Comparison of ENCODE assay signal across 16 cellular contexts in genomic region chr1:203311368-203312301, GRCh38. TPM values are rescaled to one million over a fixed set of nuclear protein-coding genes. Genes with fewer than 3 reads are reported as not detected.
DNase-seq lines count a peak whose midpoint lies in the region; ATAC-seq and TF ChIP-seq lines count a peak whose summit lies in the region.
"Had no signal": no experiment of that assay in that cellular context is flagged by ENCODE, and none has a peak within 500 bp of the region (broad histone marks: within the 10 kb centered on the region; RNA-seq: fewer than 3 reads in every experiment).

No MANE protein-coding gene starts in this region.

- no peaks in the 10 kb centered on the region for H3K27me3 ChIP-seq in CD8-positive, alpha-beta T cell (ENCODE audit: insufficient read depth, low read length)

- DNase-seq in CD8-positive, alpha-beta T cell, result no peak
- no peak for DNase-seq in activated CD8-positive, alpha-beta T cell treated with anti-CD3 and anti-CD28 coated beads for 36 hours
- DNase-seq in naive thymus-derived CD8-positive, alpha-beta T cell, result no peak
- DNase-seq in endothelial cell (ENCODE audit: low spot score) (no peak), germinal center (ENCODE audit: low spot score) (no peak)
- DNase-seq: Calu3; NCI-H1417 treated with DMSO at 0.1 percent for 48 hours; NCI-H510A treated with DMSO at 0.1 percent for 48 hours; stimulated activated CD4-positive, alpha-beta T cell treated with anti-CD3 and anti-CD28 coated beads, Interleukin-4, amount 100 ng/mL, for 1 hour; WERI-Rb-1 had no signal

- ATAC-seq in CD8-positive, alpha-beta T cell, result no peak
- ATAC-seq in activated CD8-positive, alpha-beta T cell treated with anti-CD3 and anti-CD28 coated beads for 36 hours, result peak; percentile 2
- ATAC-seq in naive thymus-derived CD8-positive, alpha-beta T cell, result peak in 1 of 2 donors; percentile 4
- no peak for ATAC-seq in HG03095 (IDR thresholded peaks at IDR 0.05; ENCODE audit: unreplicated experiment)
- ATAC-seq: esophagus mucosa, HCT116, Right ventricle myocardium inferior had no signal

- peaks cover 56% of the 10 kb centered on the region for H3K36me3 Mint-ChIP-seq in CD8-positive, alpha-beta T cell
- peaks cover 55% of the 10 kb centered on the region for H3K36me3 Mint-ChIP-seq in activated CD8-positive, alpha-beta T cell treated with anti-CD3 and anti-CD28 coated beads for 36 hours (ENCODE audit: low read depth)
- H3K36me3 Mint-ChIP-seq in naive thymus-derived CD8-positive, alpha-beta T cell, result peaks cover 19 to 57% (median 27%) of the 10 kb centered on the region in 3 donors
- peaks cover 48% of the 10 kb centered on the region for H3K36me3 Mint-ChIP-seq in endothelial cell (ENCODE audit: low read depth, unreplicated experiment)

- H3K4me1 ChIP-seq in CD8-positive, alpha-beta T cell (ENCODE audit: insufficient read depth, low read length), result peaks cover 51% of the 10 kb centered on the region
- peaks cover 15% of the 10 kb centered on the region for H3K4me1 ChIP-seq in HEK293 (ENCODE audit: control insufficient read depth, insufficient read depth, low read length)

- H3K4me1 Mint-ChIP-seq in CD8-positive, alpha-beta T cell (ENCODE audit: low read depth), result peaks cover 64% of the 10 kb centered on the region
- H3K4me1 Mint-ChIP-seq in activated CD8-positive, alpha-beta T cell treated with anti-CD3 and anti-CD28 coated beads for 36 hours (ENCODE audit: low read depth), result peaks cover 43% of the 10 kb centered on the region
- peaks cover 49 to 75% (median 72%) of the 10 kb centered on the region in 4 donors for H3K4me1 Mint-ChIP-seq in naive thymus-derived CD8-positive, alpha-beta T cell
- H3K4me1 Mint-ChIP-seq in endothelial cell (ENCODE audit: unreplicated experiment), result peaks cover 30% of the 10 kb centered on the region

- H3K9me3 ChIP-seq in CD8-positive, alpha-beta T cell (ENCODE audit: low read length), result no peaks in the 10 kb centered on the region
- H3K9me3 ChIP-seq in HEK293 (ENCODE audit: control insufficient read depth, insufficient read depth, low read depth, low read length), result no peaks in the 10 kb centered on the region
- H3K9me3 ChIP-seq: prostate gland had no signal

- H3K4me3 ChIP-seq in CD8-positive, alpha-beta T cell (ENCODE audit: low read depth, low read length), result no peak overlapping the region
- H3K4me3 ChIP-seq in HEK293 (ENCODE audit: low read depth, low read length), result no peak overlapping the region
- H3K4me3 ChIP-seq: prostate gland had no signal

- CTCF ChIA-PET in CD8-positive, alpha-beta T cell (lab: Charles Lee), result interaction anchor here (0.7 to 11.2 kb wide), 7 partner anchors 12 to 177 kb away, joined by 3 to 320 read pairs (median 6); no protein-coding TSS in a partner anchor
- CTCF ChIA-PET in HEK293 (lab: Yijun Ruan, JAX), result interaction anchor here (1.1 to 7.0 kb wide), 3 partner anchors 9 to 42 kb away, joined by 3 to 75 read pairs (median 6); no protein-coding TSS in a partner anchor
- CTCF ChIA-PET in activated CD8-positive, alpha-beta T cell treated with anti-CD3 and anti-CD28 coated beads for 36 hours (lab: Charles Lee), result interaction anchor here (1.7 to 9.7 kb wide), 6 partner anchors 8 to 42 kb away, joined by 5 to 237 read pairs (median 106); no protein-coding TSS in a partner anchor

- POLR2A ChIA-PET in CD8-positive, alpha-beta T cell (lab: Charles Lee), result interaction anchor here (0.6 to 9.3 kb wide), 7 partner anchors 12 to 45 kb away, joined by 3 to 512 read pairs (median 4); no protein-coding TSS in a partner anchor
- POLR2A ChIA-PET in HEK293 (lab: Yijun Ruan, JAX), result interaction anchor here (0.6 to 7.8 kb wide), 4 partner anchors 9 to 39 kb away, joined by 4 to 90 read pairs (median 6); no protein-coding TSS in a partner anchor
- POLR2A ChIA-PET in activated CD8-positive, alpha-beta T cell treated with anti-CD3 and anti-CD28 coated beads for 36 hours (lab: Charles Lee), result interaction anchor here (8.8 to 9.3 kb wide), 2 partner anchors 12 to 20 kb away, joined by 224 to 225 read pairs; no protein-coding TSS in a partner anchor
- POLR2A ChIA-PET in naive thymus-derived CD8-positive, alpha-beta T cell (lab: Charles Lee), result interaction anchor here (0.6 to 13.8 kb wide), 5 partner anchors 10 to 304 kb away, joined by 3 to 1045 read pairs (median 62); no protein-coding TSS in a partner anchor

- H3K36me3 ChIP-seq in CD8-positive, alpha-beta T cell (ENCODE audit: insufficient read depth, low read length), result peaks cover 29% of the 10 kb centered on the region
- H3K36me3 ChIP-seq in HEK293 (ENCODE audit: control insufficient read depth in 2 of 2, insufficient read depth in 1 of 2, low read length in 2 of 2), result peaks cover 6 to 30% of the 10 kb centered on the region in 2 experiments; a peak in 2 of 3 replicates

- H3K27ac Mint-ChIP-seq in CD8-positive, alpha-beta T cell, result peak overlapping the region; percentile 84
- H3K27ac Mint-ChIP-seq in activated CD8-positive, alpha-beta T cell treated with anti-CD3 and anti-CD28 coated beads for 36 hours, result peak overlapping the region; percentile 43
- peak overlapping the region; percentile 51 to 100 (median 90) for H3K27ac Mint-ChIP-seq in naive thymus-derived CD8-positive, alpha-beta T cell
- H3K27ac Mint-ChIP-seq in endothelial cell (ENCODE audit: unreplicated experiment), result no peak overlapping the region

- intact Hi-C loops in CD8-positive, alpha-beta T cell (cut with DNase I, micrococcal nuclease), result loop anchor here in 1 of 2 experiments (1.0 kb wide), 1 partner anchor 9 kb away; no protein-coding TSS in a partner anchor
- intact Hi-C loops in activated CD8-positive, alpha-beta T cell treated with anti-CD3 and anti-CD28 coated beads for 36 hours (cut with micrococcal nuclease), result no loop called here

- TF ChIP-seq CTCF in CD8-positive, alpha-beta T cell (IDR thresholded peaks at IDR 0.05), result no peak
- TF ChIP-seq CTCF in HEK293 (tag by site-specific recombination; IDR thresholded peaks at IDR 0.05), result no peak
- no peak for TF ChIP-seq CTCF in activated CD8-positive, alpha-beta T cell treated with anti-CD3 and anti-CD28 coated beads for 36 hours (IDR thresholded peaks at IDR 0.05)
- TF ChIP-seq CTCF in endothelial cell (IDR thresholded peaks at IDR 0.05; ENCODE audit: unreplicated experiment), result no peak

- no peak overlapping the region for H3K27ac ChIP-seq in CD8-positive, alpha-beta T cell (ENCODE audit: low read depth, low read length)
- no peak overlapping the region for H3K27ac ChIP-seq in HEK293 (ENCODE audit: extremely low read depth, low read depth, low read length)
- H3K27ac ChIP-seq: prostate gland, WERI-Rb-1 had no signal

- H3K9me3 Mint-ChIP-seq in CD8-positive, alpha-beta T cell, result no peaks in the 10 kb centered on the region
- peaks cover 2% of the 10 kb centered on the region for H3K9me3 Mint-ChIP-seq in activated CD8-positive, alpha-beta T cell treated with anti-CD3 and anti-CD28 coated beads for 36 hours
- peaks cover 0 to 2% (median 0%) of the 10 kb centered on the region in 9 donors for H3K9me3 Mint-ChIP-seq in naive thymus-derived CD8-positive, alpha-beta T cell
- no peaks in the 10 kb centered on the region for H3K9me3 Mint-ChIP-seq in endothelial cell (ENCODE audit: unreplicated experiment)

- H3K4me3 Mint-ChIP-seq in CD8-positive, alpha-beta T cell, result no peak overlapping the region
- no peak overlapping the region for H3K4me3 Mint-ChIP-seq in activated CD8-positive, alpha-beta T cell treated with anti-CD3 and anti-CD28 coated beads for 36 hours
- peak overlapping the region in 8 of 10 donors; percentile 10 to 97 (median 46) for H3K4me3 Mint-ChIP-seq in naive thymus-derived CD8-positive, alpha-beta T cell
- H3K4me3 Mint-ChIP-seq in endothelial cell (ENCODE audit: unreplicated experiment), result no peak overlapping the region

- no peaks in the 10 kb centered on the region for H3K27me3 Mint-ChIP-seq in CD8-positive, alpha-beta T cell (ENCODE audit: low read depth)
- no peaks in the 10 kb centered on the region for H3K27me3 Mint-ChIP-seq in activated CD8-positive, alpha-beta T cell treated with anti-CD3 and anti-CD28 coated beads for 36 hours
- H3K27me3 Mint-ChIP-seq in naive thymus-derived CD8-positive, alpha-beta T cell, result no peaks in the 10 kb centered on the region
- peaks cover 4% of the 10 kb centered on the region for H3K27me3 Mint-ChIP-seq in endothelial cell (ENCODE audit: unreplicated experiment)

TF ChIP-seq in HEK293, 187 proteins besides CTCF, POLR2A, EP300 and RAD21 (continues in another document):
- peak; percentile 48 for TF ChIP-seq GLIS1 (tag by site-specific recombination; IDR thresholded peaks at IDR 0.05)
- no peak for TF ChIP-seq ZNF707 (tag by site-specific recombination; IDR thresholded peaks at IDR 0.05)
- no peak for TF ChIP-seq ZNF404 (tag by site-specific recombination; IDR thresholded peaks at IDR 0.05)
- no peak for TF ChIP-seq ZNF660 (tag by site-specific recombination; IDR thresholded peaks at IDR 0.05)
- TF ChIP-seq ZNF623 (tag by site-specific recombination; IDR thresholded peaks at IDR 0.05), result no peak
- TF ChIP-seq PBX3 (CRISPR knock-in tag; IDR thresholded peaks at IDR 0.05), result no peak
- no peak for TF ChIP-seq ZNF341 (tag by site-specific recombination; IDR thresholded peaks at IDR 0.05; ENCODE audit: low read depth)

RNA-seq across cellular contexts. Expression of gene BTG2, which starts 6.3 kb away (rescaled TPM):
- total RNA-seq in CD8-positive, alpha-beta T cell, result 100 to 1,000 TPM; 751 to 765 TPM
- total RNA-seq in activated CD8-positive, alpha-beta T cell treated with anti-CD3 and anti-CD28 coated beads for 36 hours, result 100 to 1,000 TPM; 115 TPM
- total RNA-seq in naive thymus-derived CD8-positive, alpha-beta T cell, result 100 to 1,000 TPM; 186 to 191 TPM
- 100 to 1,000 TPM in 2 of 3 donors, 10 to 100 TPM in 1; 91.8 to 179 (median 122) TPM for polyA plus RNA-seq in naive thymus-derived CD8-positive, alpha-beta T cell
- 80.0 TPM for total RNA-seq in endothelial cell (ENCODE audit: unreplicated experiment)

RNA-seq across cellular contexts. Expression of gene FMOD, which starts 39.3 kb away (rescaled TPM):
- total RNA-seq in CD8-positive, alpha-beta T cell, result not detected
- 1 to 10 TPM; 1.4 to 2.4 TPM for total RNA-seq in activated CD8-positive, alpha-beta T cell treated with anti-CD3 and anti-CD28 coated beads for 36 hours
- not detected for total RNA-seq in naive thymus-derived CD8-positive, alpha-beta T cell
- not detected for polyA plus RNA-seq in naive thymus-derived CD8-positive, alpha-beta T cell
- not detected for total RNA-seq in endothelial cell (ENCODE audit: unreplicated experiment)
- total RNA-seq: Calu3 had no signal

Comparison
In these comparisons a context has a peak if more than half of its experiments do, and no peak if none do; other contexts are left out.
1. H3K4me3 Mint-ChIP-seq: peak in naive thymus-derived CD8-positive, alpha-beta T cell (8 of 10); none in CD8-positive, alpha-beta T cell (single experiment), activated CD8-positive, alpha-beta T cell treated with anti-CD3 and anti-CD28 coated beads for 36 hours (single experiment) and endothelial cell (single experiment).